Comparison of ENCODE assay signal across 2 cellular contexts in the genomic region with DNA sequence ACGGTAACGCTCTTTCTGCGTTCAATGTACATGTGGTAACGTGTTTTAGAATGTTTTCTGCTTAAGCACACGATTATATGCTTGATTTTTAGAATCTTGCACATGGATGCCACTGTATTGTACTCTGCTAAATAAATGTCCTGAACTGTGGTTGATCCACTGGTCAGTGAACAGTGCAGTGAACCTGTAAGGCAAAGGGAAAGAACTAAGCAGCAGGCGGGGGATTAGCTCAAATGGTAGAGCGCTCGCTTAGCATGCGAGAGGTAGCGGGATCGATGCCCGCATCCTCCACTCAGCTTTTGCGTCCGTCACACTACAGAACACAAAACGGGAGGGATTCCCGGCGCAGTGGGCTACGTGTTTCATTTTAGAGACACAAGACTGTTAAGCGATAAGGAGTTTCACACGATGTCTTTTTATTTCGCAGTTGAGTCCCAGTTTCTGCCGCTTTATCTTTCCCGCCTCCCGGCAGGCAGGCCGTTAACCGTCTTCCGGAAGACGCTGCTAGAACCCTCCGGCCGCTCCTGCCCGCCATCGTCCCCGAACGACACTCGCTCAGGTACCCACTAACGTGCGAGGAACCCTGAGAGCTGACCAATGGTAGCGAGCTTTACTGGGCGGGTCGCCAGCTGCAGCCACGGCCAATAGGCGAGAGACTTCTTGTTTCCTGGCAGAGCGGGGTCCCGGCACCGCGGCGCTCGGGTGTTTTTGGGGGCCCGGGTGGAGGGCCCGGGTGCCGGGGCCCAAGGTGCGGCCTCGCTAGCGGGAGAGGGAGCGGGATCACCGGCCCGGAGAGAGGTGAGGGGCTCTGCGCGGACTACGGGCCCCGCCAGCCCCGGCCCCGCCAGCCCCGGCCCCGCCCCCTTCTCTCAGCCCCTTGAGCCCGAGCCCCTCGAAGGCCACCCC.
TF ChIP-seq lines count a peak whose summit lies in the region.

A gene with protein sequence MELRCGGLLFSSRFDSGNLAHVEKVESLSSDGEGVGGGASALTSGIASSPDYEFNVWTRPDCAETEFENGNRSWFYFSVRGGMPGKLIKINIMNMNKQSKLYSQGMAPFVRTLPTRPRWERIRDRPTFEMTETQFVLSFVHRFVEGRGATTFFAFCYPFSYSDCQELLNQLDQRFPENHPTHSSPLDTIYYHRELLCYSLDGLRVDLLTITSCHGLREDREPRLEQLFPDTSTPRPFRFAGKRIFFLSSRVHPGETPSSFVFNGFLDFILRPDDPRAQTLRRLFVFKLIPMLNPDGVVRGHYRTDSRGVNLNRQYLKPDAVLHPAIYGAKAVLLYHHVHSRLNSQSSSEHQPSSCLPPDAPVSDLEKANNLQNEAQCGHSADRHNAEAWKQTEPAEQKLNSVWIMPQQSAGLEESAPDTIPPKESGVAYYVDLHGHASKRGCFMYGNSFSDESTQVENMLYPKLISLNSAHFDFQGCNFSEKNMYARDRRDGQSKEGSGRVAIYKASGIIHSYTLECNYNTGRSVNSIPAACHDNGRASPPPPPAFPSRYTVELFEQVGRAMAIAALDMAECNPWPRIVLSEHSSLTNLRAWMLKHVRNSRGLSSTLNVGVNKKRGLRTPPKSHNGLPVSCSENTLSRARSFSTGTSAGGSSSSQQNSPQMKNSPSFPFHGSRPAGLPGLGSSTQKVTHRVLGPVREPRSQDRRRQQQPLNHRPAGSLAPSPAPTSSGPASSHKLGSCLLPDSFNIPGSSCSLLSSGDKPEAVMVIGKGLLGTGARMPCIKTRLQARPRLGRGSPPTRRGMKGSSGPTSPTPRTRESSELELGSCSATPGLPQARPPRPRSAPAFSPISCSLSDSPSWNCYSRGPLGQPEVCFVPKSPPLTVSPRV (plus strand): TSS at position 673 of the 906 bp plus-strand sequence. CDS start 1,291 bp downstream, outside the sequence.

TF ChIP-seq in IMR-90, 13 proteins besides CTCF, POLR2A, EP300 and RAD21:
- TF ChIP-seq NFE2L2 (IDR thresholded peaks at IDR 0.05; ENCODE audit: low read depth, low read length) (no peak; the same call in 1 of the 2 replicates), FOS (IDR thresholded peaks at IDR 0.05; ENCODE audit: low read depth, low read length) (peak; percentile 90), MXI1 (IDR thresholded peaks at IDR 0.05; ENCODE audit: borderline replicate concordance, low read depth, low read length) (0 out of 2 replicates have a peak, but pooled peaks have one; percentile 35)
- TF ChIP-seq, protein P1, sequence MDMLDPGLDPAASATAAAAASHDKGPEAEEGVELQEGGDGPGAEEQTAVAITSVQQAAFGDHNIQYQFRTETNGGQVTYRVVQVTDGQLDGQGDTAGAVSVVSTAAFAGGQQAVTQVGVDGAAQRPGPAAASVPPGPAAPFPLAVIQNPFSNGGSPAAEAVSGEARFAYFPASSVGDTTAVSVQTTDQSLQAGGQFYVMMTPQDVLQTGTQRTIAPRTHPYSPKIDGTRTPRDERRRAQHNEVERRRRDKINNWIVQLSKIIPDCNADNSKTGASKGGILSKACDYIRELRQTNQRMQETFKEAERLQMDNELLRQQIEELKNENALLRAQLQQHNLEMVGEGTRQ (IDR thresholded peaks at IDR 0.05; ENCODE audit: low read depth, low read length): no peak

TF ChIP-seq in endothelial cell of umbilical vein, 7 proteins besides CTCF, POLR2A, EP300 and RAD21:
- TF ChIP-seq, protein P2, sequence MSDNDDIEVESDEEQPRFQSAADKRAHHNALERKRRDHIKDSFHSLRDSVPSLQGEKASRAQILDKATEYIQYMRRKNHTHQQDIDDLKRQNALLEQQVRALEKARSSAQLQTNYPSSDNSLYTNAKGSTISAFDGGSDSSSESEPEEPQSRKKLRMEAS (IDR thresholded peaks at IDR 0.05; ENCODE audit: insufficient read depth, insufficient read length): peak; percentile 70
- TF ChIP-seq GATA2 (IDR thresholded peaks at IDR 0.05; ENCODE audit: insufficient read depth, insufficient read length, low read depth, low read length) (no peak), JUN (IDR thresholded peaks at IDR 0.05; ENCODE audit: borderline replicate concordance, insufficient read depth, insufficient read length, low read depth) (no peak), EZH2 (IDR thresholded peaks at IDR 0.05; ENCODE audit: borderline replicate concordance, low read depth, low read length, severe bottlenecking) (no peak), FOS (IDR thresholded peaks at IDR 0.05; ENCODE audit: borderline replicate concordance, insufficient read depth, low read length) (no peak), POLR2AphosphoS5 (IDR thresholded peaks at IDR 0.05; ENCODE audit: insufficient read depth, low read depth, low read length) (peak; percentile 76), MYC (IDR thresholded peaks at IDR 0.05; ENCODE audit: low read depth, low read length) (no peak)
